8 cellular contexts compared by ENCODE assay signal in the genomic region with DNA sequence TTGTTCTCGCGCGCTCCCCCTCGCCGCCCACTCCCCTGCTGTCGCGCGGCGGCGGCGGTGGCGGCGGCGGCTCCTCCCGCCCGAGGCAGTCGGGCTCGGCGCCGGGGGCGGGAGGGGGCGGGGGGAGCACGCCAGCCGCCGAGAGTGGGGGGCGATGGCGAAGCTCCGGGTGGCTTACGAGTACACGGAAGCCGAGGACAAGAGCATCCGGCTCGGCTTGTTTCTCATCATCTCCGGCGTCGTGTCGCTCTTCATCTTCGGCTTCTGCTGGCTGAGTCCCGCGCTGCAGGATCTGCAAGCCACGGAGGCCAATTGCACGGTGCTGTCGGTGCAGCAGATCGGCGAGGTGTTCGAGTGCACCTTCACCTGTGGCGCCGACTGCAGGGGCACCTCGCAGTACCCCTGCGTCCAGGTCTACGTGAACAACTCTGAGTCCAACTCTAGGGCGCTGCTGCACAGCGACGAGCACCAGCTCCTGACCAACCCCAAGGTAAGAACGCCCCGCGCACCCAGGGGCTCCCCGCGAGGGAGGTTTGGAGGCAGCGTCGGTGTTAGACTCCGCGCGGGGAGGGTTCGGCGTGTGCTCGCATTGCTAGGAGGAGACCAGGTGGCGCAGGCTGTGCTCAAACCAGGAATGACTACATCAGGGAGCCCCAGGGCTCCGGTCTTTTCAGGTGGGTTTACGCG. TPM values are rescaled to one million over a fixed set of nuclear protein-coding genes. Genes with fewer than 3 reads are reported as not detected.
A peak's percentile ranks its signal among the peaks of the same experiment; 100 is the strongest.
DNase-seq lines count a peak whose midpoint lies in the region; ATAC-seq lines count a peak whose summit lies in the region.

No MANE protein-coding gene starts in this region.

- H3K27ac Mint-ChIP-seq in memory B cell, result peak overlapping the region; percentile 75

- no peaks in the 10 kb centered on the region for H3K36me3 Mint-ChIP-seq in memory B cell

- H3K9me3 Mint-ChIP-seq in memory B cell, result no peaks in the 10 kb centered on the region

- peak overlapping the region; percentile 92 for H3K4me3 Mint-ChIP-seq in memory B cell

- H3K4me1 Mint-ChIP-seq in memory B cell, result peaks cover 3% of the 10 kb centered on the region

- DNase-seq in NCI-H524 (lab: John Stamatoyannopoulos, UW) (peak; percentile 1 to 60), NCI-H524 treated with DMSO at 0.1 percent for 48 hours (lab: John Stamatoyannopoulos, UW) (no peak), NCI-H2227 (lab: John Stamatoyannopoulos, UW; ENCODE audit: unreplicated experiment) (peak; percentile 79), dermis blood vessel endothelial cell (peak; percentile 45), memory B cell (ENCODE audit: low spot score in 2 of 2) (peak; percentile 37 to 61)
- peak; percentile 48 to 57 for DNase-seq in activated CD4-positive, alpha-beta T cell treated with anti-CD3 and anti-CD28 coated beads, Interleukin-2, amount 50 U/mL, for 4 hours
- DNase-seq in stimulated activated CD8-positive, alpha-beta memory T cell treated with anti-CD3 and anti-CD28 coated beads, Interleukin-15, amount 100 ng/mL, for 48 hours (ENCODE audit: low read depth in 2 of 2), result peak; percentile 26 to 27

- ATAC-seq in HG02970 (IDR thresholded peaks at IDR 0.05; ENCODE audit: low FRiP score, unreplicated experiment) (peak; percentile 36), memory B cell (ENCODE audit: low read depth) (peak; percentile 55)

- no peaks in the 10 kb centered on the region for H3K27me3 Mint-ChIP-seq in memory B cell

RNA-seq across cellular contexts. Expression of a gene that starts 0.6 kb away (rescaled TPM):
- total RNA-seq in dermis blood vessel endothelial cell, result 0.34 and 0.42 TPM in 2 replicates
